Comparison of ENCODE assay signal across 21 cellular contexts in genomic region chr7:69735582-69735981, GRCh38.
A peak's percentile ranks its signal among the peaks of the same experiment; 100 is the strongest.
DNase-seq lines count a peak whose midpoint lies in the region; ATAC-seq and TF ChIP-seq lines count a peak whose summit lies in the region.
"Had no signal": no experiment of that assay in that cellular context is flagged by ENCODE, and none has a peak within 500 bp of the region (broad histone marks: within the 10 kb centered on the region; RNA-seq: fewer than 3 reads in every experiment).

No MANE protein-coding gene starts in this region.

- H2AFZ ChIP-seq in SK-N-SH (ENCODE audit: low read depth), result no peak overlapping the region
- H2AFZ ChIP-seq: GM23338 had no signal

- no peak overlapping the region for H3K4me2 ChIP-seq in SK-N-SH
- H3K4me2 ChIP-seq: A549, GM23338 had no signal

- no peak for TF ChIP-seq RAD21 in SK-N-SH (IDR thresholded peaks at IDR 0.05; ENCODE audit: low read length)

- POLR2A ChIA-PET in SK-N-SH (lab: Yijun Ruan, JAX), result no interaction called here

- CTCF ChIA-PET in SK-N-SH (lab: Yijun Ruan, JAX), result interaction anchor here (0.6 to 1.3 kb wide), 6 partner anchors 19 to 123 kb away, joined by 3 read pairs; no protein-coding TSS in a partner anchor

- ATAC-seq in SK-N-SH treated with all-trans-retinoic acid at 6 μM for 48 hours (no peak), GM21717 (IDR thresholded peaks at IDR 0.05; ENCODE audit: unreplicated experiment) (no peak)
- ATAC-seq: A549, GM12878, GM23338 had no signal

- peaks cover 71% of the 10 kb centered on the region for H4K20me1 ChIP-seq in SK-N-SH (ENCODE audit: insufficient read depth)

- H3K27me3 ChIP-seq in SK-N-SH (ENCODE audit: insufficient read depth) (no peaks in the 10 kb centered on the region), HAP-1 (ENCODE audit: low read depth) (no peaks in the 10 kb centered on the region), suprapubic skin (no peaks in the 10 kb centered on the region)

- H3K27ac ChIP-seq in SK-N-SH (ENCODE audit: low read depth in 2 of 2, low read length in 1 of 2) (no peak overlapping the region), suprapubic skin (no peak overlapping the region)
- H3K27ac ChIP-seq: A549 had no signal

- H3F3A ChIP-seq in SK-N-SH (replicated peaks; ENCODE audit: insufficient read depth), result peaks cover 3% of the 10 kb centered on the region

- DNase-seq in SK-N-SH (no peak), SK-N-DZ (ENCODE audit: low spot score) (peak; percentile 76), islet precursor cell (peak; percentile 59), HAP-1 (ENCODE audit: low spot score in 2 of 2) (no peak), suprapubic skin (ENCODE audit: low spot score in 2 of 2) (no peak)
- DNase-seq: 8988T; ACHN; AML-193; CD4-positive, alpha-beta T cell; CD8-positive, alpha-beta memory T cell; DMS 273 treated with DMSO at 0.1 percent for 48 hours; DMS79; EL; GDM1; H9; HFFc6 had no signal

- no peak for TF ChIP-seq EP300 in SK-N-SH (IDR thresholded peaks at IDR 0.05; ENCODE audit: borderline replicate concordance in 1 of 2, low read depth in 1 of 2, low read length in 1 of 2)
- TF ChIP-seq EP300 in suprapubic skin (IDR thresholded peaks at IDR 0.05), result no peak

- no peak overlapping the region for H3K4me3 ChIP-seq in SK-N-SH (ENCODE audit: low read depth in 2 of 2, low read length in 1 of 2)
- H3K4me3 ChIP-seq in HAP-1, result no peak overlapping the region
- H3K4me3 ChIP-seq in suprapubic skin, result no peak overlapping the region
- H3K4me3 ChIP-seq: A549, GM12878, GM23338 had no signal

- H3K9me3 ChIP-seq in SK-N-SH (no peaks in the 10 kb centered on the region), HAP-1 (no peaks in the 10 kb centered on the region), suprapubic skin (no peaks in the 10 kb centered on the region)
- H3K9me3 ChIP-seq: A549 had no signal

- no peak for TF ChIP-seq POLR2A in suprapubic skin (IDR thresholded peaks at IDR 0.05)

- peaks cover 28% of the 10 kb centered on the region for H3K79me2 ChIP-seq in SK-N-SH (ENCODE audit: insufficient read depth)

- no peaks in the 10 kb centered on the region for H3K9me2 ChIP-seq in SK-N-SH

- H3K4me1 ChIP-seq in SK-N-SH (ENCODE audit: control insufficient read depth in 1 of 2, insufficient read depth in 2 of 2, low read depth in 1 of 2, low read length in 1 of 2) (peaks cover 25 to 48% of the 10 kb centered on the region in 2 experiments; a peak in 3 of 4 replicates), HAP-1 (peaks cover 33% of the 10 kb centered on the region), suprapubic skin (peaks cover 27% of the 10 kb centered on the region)

- H3K9ac ChIP-seq in SK-N-SH, result no peak overlapping the region

- TF ChIP-seq CTCF in SK-N-SH (IDR thresholded peaks at IDR 0.05) (no peak), suprapubic skin (IDR thresholded peaks at IDR 0.05) (no peak)

- H3K36me3 ChIP-seq in SK-N-SH (replicated peaks in 1 of 2; ENCODE audit: control insufficient read depth in 1 of 2, insufficient read depth in 2 of 2, low read length in 1 of 2) (no peaks in the 10 kb centered on the region), HAP-1 (replicated peaks) (no peaks in the 10 kb centered on the region), suprapubic skin (no peaks in the 10 kb centered on the region)

- 81% methylated on average over 2 of the region's 2 CpGs for WGBS in SK-N-SH (ENCODE audit: low lambda C conversion rate)
- WGBS in suprapubic skin, result 75% methylated on average over 2 of the region's 2 CpGs

- in situ Hi-C loops in HAP-1 (cut with MboI; ENCODE audit: low sequenced_read_pairs), result no loop called here

TF ChIP-seq in SK-N-SH, 30 proteins besides CTCF, POLR2A, EP300 and RAD21:
- TF ChIP-seq IRF3 (IDR thresholded peaks at IDR 0.05; ENCODE audit: low read depth, low read length), result no peak
- peak; percentile 55 for TF ChIP-seq GATA2 (CRISPR knock-in tag; IDR thresholded peaks at IDR 0.05)

TF ChIP-seq in SK-N-SH treated with all-trans-retinoic acid at 6 μM for 48 hours, 23 proteins besides CTCF, POLR2A, EP300 and RAD21:
- no peak for TF ChIP-seq TOX (CRISPR knock-in tag; IDR thresholded peaks at IDR 0.05; ENCODE audit: borderline replicate concordance)
- TF ChIP-seq OSR1 (CRISPR knock-in tag; IDR thresholded peaks at IDR 0.05), result no peak
- no peak for TF ChIP-seq CREB5 (CRISPR knock-in tag; IDR thresholded peaks at IDR 0.05; ENCODE audit: low read depth)
- no peak for TF ChIP-seq ZC3H10 (CRISPR knock-in tag; IDR thresholded peaks at IDR 0.05)
- TF ChIP-seq SNAI2 (CRISPR knock-in tag; IDR thresholded peaks at IDR 0.05), result no peak
- TF ChIP-seq ISL1 (CRISPR knock-in tag; IDR thresholded peaks at IDR 0.05), result no peak
- TF ChIP-seq GLIS3 (CRISPR knock-in tag; IDR thresholded peaks at IDR 0.05), result no peak
- TF ChIP-seq POU6F1 (CRISPR knock-in tag; IDR thresholded peaks at IDR 0.05; ENCODE audit: borderline replicate concordance, low read depth), result no peak
- TF ChIP-seq RARB (CRISPR knock-in tag; IDR thresholded peaks at IDR 0.05), result no peak
- TF ChIP-seq ZNF565 (CRISPR knock-in tag; conservative IDR thresholded peaks at IDR 0.05; ENCODE audit: low read depth), result no peak
- TF ChIP-seq CSDC2 (CRISPR knock-in tag; IDR thresholded peaks at IDR 0.05), result no peak
- no peak for TF ChIP-seq ZNF8 (CRISPR knock-in tag; IDR thresholded peaks at IDR 0.05)
- TF ChIP-seq BACH2 (CRISPR knock-in tag; IDR thresholded peaks at IDR 0.05; ENCODE audit: borderline replicate concordance), result no peak
- no peak for TF ChIP-seq ZFP3 (CRISPR knock-in tag; IDR thresholded peaks at IDR 0.05)
- no peak for TF ChIP-seq ARNTL (CRISPR knock-in tag; IDR thresholded peaks at IDR 0.05; ENCODE audit: borderline replicate concordance, low read depth)
- no peak for TF ChIP-seq ZNF70 (CRISPR knock-in tag; IDR thresholded peaks at IDR 0.05)
- TF ChIP-seq TSHZ2 (CRISPR knock-in tag; IDR thresholded peaks at IDR 0.05), result no peak
- TF ChIP-seq ZFP30 (CRISPR knock-in tag; IDR thresholded peaks at IDR 0.05), result no peak
- no peak for TF ChIP-seq TCF4 (CRISPR knock-in tag; IDR thresholded peaks at IDR 0.05; ENCODE audit: borderline replicate concordance)

Comparison
In these comparisons a context has a peak if more than half of its experiments do, and no peak if none do; other contexts are left out.
1. DNase-seq: peak in SK-N-DZ (single experiment) and islet precursor cell (single experiment); none in SK-N-SH (single experiment), HAP-1 (0 of 2) and suprapubic skin (0 of 2).